Comparison of ENCODE assay signal across 1 cellular context in the genomic region with DNA sequence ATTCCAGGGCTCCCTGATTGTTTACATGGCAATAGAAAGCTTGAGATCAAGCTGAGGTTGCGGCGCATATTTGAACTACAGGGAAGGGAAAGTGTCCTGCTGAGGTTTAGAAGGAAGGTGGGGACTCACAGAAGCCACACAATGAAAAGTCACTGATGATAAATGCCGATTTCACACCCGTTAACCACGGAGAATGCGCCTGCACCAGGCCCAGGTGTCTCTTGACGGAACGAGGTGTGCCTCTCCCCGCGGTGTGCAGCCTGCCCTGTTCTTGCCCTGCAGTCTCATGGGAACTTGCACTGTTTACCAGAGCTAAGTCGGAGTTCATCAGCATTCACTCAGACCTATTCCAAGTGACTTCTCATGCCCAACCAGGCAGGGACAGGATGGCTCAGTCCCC.
TF ChIP-seq lines count a peak whose summit lies in the region.

No MANE protein-coding gene starts in this region.

TF ChIP-seq in K562, 482 proteins besides CTCF, POLR2A, EP300 and RAD21 (continued from another document):
- TF ChIP-seq, protein P1, sequence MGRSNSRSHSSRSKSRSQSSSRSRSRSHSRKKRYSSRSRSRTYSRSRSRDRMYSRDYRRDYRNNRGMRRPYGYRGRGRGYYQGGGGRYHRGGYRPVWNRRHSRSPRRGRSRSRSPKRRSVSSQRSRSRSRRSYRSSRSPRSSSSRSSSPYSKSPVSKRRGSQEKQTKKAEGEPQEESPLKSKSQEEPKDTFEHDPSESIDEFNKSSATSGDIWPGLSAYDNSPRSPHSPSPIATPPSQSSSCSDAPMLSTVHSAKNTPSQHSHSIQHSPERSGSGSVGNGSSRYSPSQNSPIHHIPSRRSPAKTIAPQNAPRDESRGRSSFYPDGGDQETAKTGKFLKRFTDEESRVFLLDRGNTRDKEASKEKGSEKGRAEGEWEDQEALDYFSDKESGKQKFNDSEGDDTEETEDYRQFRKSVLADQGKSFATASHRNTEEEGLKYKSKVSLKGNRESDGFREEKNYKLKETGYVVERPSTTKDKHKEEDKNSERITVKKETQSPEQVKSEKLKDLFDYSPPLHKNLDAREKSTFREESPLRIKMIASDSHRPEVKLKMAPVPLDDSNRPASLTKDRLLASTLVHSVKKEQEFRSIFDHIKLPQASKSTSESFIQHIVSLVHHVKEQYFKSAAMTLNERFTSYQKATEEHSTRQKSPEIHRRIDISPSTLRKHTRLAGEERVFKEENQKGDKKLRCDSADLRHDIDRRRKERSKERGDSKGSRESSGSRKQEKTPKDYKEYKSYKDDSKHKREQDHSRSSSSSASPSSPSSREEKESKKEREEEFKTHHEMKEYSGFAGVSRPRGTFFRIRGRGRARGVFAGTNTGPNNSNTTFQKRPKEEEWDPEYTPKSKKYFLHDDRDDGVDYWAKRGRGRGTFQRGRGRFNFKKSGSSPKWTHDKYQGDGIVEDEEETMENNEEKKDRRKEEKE (IDR thresholded peaks at IDR 0.05; ENCODE audit: borderline replicate concordance in 1 of 2, control insufficient read depth in 1 of 2, low read depth in 2 of 2, low read length in 1 of 2), result no peak
- TF ChIP-seq SMARCA4 (IDR thresholded peaks at IDR 0.05) (no peak), MEF2D (tag; conservative IDR thresholded peaks at IDR 0.05; ENCODE audit: low read depth) (no peak), SMAD2 (IDR thresholded peaks at IDR 0.05; ENCODE audit: low read depth, low read length) (no peak), HDAC3 (IDR thresholded peaks at IDR 0.05; ENCODE audit: borderline replicate concordance, partially characterized antibody) (no peak), RBM17 (IDR thresholded peaks at IDR 0.05; ENCODE audit: borderline replicate concordance, low read depth, low read length) (no peak), ZNF354B (CRISPR knock-in tag; IDR thresholded peaks at IDR 0.05) (no peak), CTBP1 (IDR thresholded peaks at IDR 0.05; ENCODE audit: borderline replicate concordance) (no peak), ATF7 (IDR thresholded peaks at IDR 0.05) (no peak), PHF21A (IDR thresholded peaks at IDR 0.05; ENCODE audit: borderline replicate concordance, low read depth) (no peak), PTRF (tag; IDR thresholded peaks at IDR 0.05) (no peak), JUN (IDR thresholded peaks at IDR 0.05; ENCODE audit: borderline replicate concordance, low read depth, low read length) (no peak), JUN (CRISPR knock-in tag; IDR thresholded peaks at IDR 0.05; ENCODE audit: borderline replicate concordance) (no peak)
- TF ChIP-seq, protein P2, sequence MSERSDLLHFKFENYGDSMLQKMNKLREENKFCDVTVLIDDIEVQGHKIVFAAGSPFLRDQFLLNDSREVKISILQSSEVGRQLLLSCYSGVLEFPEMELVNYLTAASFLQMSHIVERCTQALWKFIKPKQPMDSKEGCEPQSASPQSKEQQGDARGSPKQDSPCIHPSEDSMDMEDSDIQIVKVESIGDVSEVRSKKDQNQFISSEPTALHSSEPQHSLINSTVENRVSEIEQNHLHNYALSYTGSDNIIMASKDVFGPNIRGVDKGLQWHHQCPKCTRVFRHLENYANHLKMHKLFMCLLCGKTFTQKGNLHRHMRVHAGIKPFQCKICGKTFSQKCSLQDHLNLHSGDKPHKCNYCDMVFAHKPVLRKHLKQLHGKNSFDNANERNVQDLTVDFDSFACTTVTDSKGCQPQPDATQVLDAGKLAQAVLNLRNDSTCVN (CRISPR knock-in tag; IDR thresholded peaks at IDR 0.05), result no peak
- TF ChIP-seq, protein P3, sequence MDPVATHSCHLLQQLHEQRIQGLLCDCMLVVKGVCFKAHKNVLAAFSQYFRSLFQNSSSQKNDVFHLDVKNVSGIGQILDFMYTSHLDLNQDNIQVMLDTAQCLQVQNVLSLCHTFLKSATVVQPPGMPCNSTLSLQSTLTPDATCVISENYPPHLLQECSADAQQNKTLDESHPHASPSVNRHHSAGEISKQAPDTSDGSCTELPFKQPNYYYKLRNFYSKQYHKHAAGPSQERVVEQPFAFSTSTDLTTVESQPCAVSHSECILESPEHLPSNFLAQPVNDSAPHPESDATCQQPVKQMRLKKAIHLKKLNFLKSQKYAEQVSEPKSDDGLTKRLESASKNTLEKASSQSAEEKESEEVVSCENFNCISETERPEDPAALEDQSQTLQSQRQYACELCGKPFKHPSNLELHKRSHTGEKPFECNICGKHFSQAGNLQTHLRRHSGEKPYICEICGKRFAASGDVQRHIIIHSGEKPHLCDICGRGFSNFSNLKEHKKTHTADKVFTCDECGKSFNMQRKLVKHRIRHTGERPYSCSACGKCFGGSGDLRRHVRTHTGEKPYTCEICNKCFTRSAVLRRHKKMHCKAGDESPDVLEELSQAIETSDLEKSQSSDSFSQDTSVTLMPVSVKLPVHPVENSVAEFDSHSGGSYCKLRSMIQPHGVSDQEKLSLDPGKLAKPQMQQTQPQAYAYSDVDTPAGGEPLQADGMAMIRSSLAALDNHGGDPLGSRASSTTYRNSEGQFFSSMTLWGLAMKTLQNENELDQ (CRISPR knock-in tag; IDR thresholded peaks at IDR 0.05; ENCODE audit: borderline replicate concordance), result no peak
- TF ChIP-seq, protein P4, sequence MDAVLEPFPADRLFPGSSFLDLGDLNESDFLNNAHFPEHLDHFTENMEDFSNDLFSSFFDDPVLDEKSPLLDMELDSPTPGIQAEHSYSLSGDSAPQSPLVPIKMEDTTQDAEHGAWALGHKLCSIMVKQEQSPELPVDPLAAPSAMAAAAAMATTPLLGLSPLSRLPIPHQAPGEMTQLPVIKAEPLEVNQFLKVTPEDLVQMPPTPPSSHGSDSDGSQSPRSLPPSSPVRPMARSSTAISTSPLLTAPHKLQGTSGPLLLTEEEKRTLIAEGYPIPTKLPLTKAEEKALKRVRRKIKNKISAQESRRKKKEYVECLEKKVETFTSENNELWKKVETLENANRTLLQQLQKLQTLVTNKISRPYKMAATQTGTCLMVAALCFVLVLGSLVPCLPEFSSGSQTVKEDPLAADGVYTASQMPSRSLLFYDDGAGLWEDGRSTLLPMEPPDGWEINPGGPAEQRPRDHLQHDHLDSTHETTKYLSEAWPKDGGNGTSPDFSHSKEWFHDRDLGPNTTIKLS (IDR thresholded peaks at IDR 0.05; ENCODE audit: borderline replicate concordance, low read depth), result no peak
- TF ChIP-seq, protein P5, sequence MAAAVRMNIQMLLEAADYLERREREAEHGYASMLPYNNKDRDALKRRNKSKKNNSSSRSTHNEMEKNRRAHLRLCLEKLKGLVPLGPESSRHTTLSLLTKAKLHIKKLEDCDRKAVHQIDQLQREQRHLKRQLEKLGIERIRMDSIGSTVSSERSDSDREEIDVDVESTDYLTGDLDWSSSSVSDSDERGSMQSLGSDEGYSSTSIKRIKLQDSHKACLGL (CRISPR knock-in tag; IDR thresholded peaks at IDR 0.05; ENCODE audit: borderline replicate concordance, poor library complexity, severe bottlenecking), result no peak
